Comparison of ENCODE assay signal across 1 cellular context in genomic region chr1:67626495-67627235, GRCh38.
TF ChIP-seq lines count a peak whose summit lies in the region.

No MANE protein-coding gene starts in this region.

TF ChIP-seq in HepG2, 621 proteins besides CTCF, POLR2A, EP300 and RAD21 (continued from another document):
- TF ChIP-seq SYNCRIP (IDR thresholded peaks at IDR 0.05; ENCODE audit: insufficient read depth, low read depth, low read length) (no peak), ZNF547 (CRISPR knock-in tag; IDR thresholded peaks at IDR 0.05) (no peak), HNRNPL (IDR thresholded peaks at IDR 0.05; ENCODE audit: low read depth, low read length) (no peak), ZNF850 (CRISPR knock-in tag; conservative IDR thresholded peaks at IDR 0.05) (no peak), ZNF260 (CRISPR knock-in tag; IDR thresholded peaks at IDR 0.05; ENCODE audit: borderline replicate concordance, low read depth) (no peak), SMYD3 (CRISPR knock-in tag; IDR thresholded peaks at IDR 0.05) (no peak)
